ENCODE assay signal across 25 cellular contexts in the genomic region with DNA sequence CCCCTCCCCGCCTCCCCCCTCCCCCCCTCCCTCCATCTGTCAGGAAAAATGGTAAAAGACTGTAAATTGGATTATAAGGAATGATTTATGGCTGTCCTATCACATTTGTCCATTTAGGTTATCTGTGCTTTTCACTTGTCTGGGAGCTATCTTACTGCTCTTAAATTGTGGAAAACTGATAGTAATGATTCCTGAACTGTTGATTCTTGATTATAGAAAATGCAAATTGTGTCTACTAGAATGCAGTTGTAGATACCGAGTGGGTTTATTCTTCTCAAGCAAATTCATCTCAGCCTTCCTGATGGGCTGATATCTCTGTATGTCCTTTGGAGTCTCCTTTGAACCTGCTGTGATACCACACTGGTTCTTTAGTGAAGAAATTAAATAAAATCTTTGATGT. TPM values are rescaled to one million over a fixed set of nuclear protein-coding genes. Genes with fewer than 3 reads are reported as not detected.
DNase-seq lines count a peak whose midpoint lies in the region; ATAC-seq and TF ChIP-seq lines count a peak whose summit lies in the region.
"Had no signal": no experiment of that assay in that cellular context is flagged by ENCODE, and none has a peak within 500 bp of the region (broad histone marks: within the 10 kb centered on the region; RNA-seq: fewer than 3 reads in every experiment).

No MANE protein-coding gene starts in this region.

- H3K36me3 ChIP-seq in cardiac muscle cell: peaks cover 8% of the 10 kb centered on the region
- no peaks in the 10 kb centered on the region for H3K36me3 ChIP-seq in right atrium auricular region
- H3K36me3 ChIP-seq: BE2C; BLaER1 treated with 17β-estradiol and CSF1 and Interleukin-3, amounts not matched to agents 10 nM and 100 nM had no signal

- peaks cover 35% of the 10 kb centered on the region for H3K4me1 ChIP-seq in cardiac muscle cell (ENCODE audit: low read depth)
- H3K4me1 ChIP-seq in right cardiac atrium (ENCODE audit: control insufficient read depth, insufficient read depth, low read length): peaks cover 2% of the 10 kb centered on the region
- peaks cover 0 to 45% of the 10 kb centered on the region in 2 donors for H3K4me1 ChIP-seq in right atrium auricular region
- H3K4me1 ChIP-seq: A549; BE2C; BLaER1 treated with 17β-estradiol and CSF1 and Interleukin-3, amounts not matched to agents 10 nM and 100 nM had no signal

- WGBS in right cardiac atrium: 65% methylated on average over 2 of the region's 2 CpGs

- H3K9me3 ChIP-seq in cardiac muscle cell (ENCODE audit: low read depth): no peaks in the 10 kb centered on the region
- H3K9me3 ChIP-seq in right cardiac atrium (ENCODE audit: control insufficient read depth, low read length): no peaks in the 10 kb centered on the region
- no peaks in the 10 kb centered on the region for H3K9me3 ChIP-seq in right atrium auricular region
- H3K9me3 ChIP-seq: A549; BE2C; BLaER1 treated with 17β-estradiol and CSF1 and Interleukin-3, amounts not matched to agents 10 nM and 100 nM had no signal

- no peaks in the 10 kb centered on the region for H3K27me3 ChIP-seq in cardiac muscle cell
- no peaks in the 10 kb centered on the region for H3K27me3 ChIP-seq in right cardiac atrium (ENCODE audit: control insufficient read depth, insufficient read depth)
- H3K27me3 ChIP-seq in right atrium auricular region: no peaks in the 10 kb centered on the region
- H3K27me3 ChIP-seq: BLaER1 treated with 17β-estradiol and CSF1 and Interleukin-3, amounts not matched to agents 10 nM and 100 nM had no signal

- H3K4me3 ChIP-seq in cardiac muscle cell (no peak overlapping the region), right cardiac atrium (ENCODE audit: low read length) (no peak overlapping the region), right atrium auricular region (no peak overlapping the region)
- H3K4me3 ChIP-seq: A549; BLaER1 treated with 17β-estradiol and CSF1 and Interleukin-3, amounts not matched to agents 10 nM and 100 nM; GM12878; GM23248 had no signal

- H3K27ac ChIP-seq in cardiac muscle cell (peak overlapping the region; percentile 80), right cardiac atrium (ENCODE audit: low read length) (no peak overlapping the region), right atrium auricular region (peak overlapping the region; percentile 31 to 94)
- H3K27ac ChIP-seq: A549; BLaER1 treated with 17β-estradiol and CSF1 and Interleukin-3, amounts not matched to agents 10 nM and 100 nM; GM23248 had no signal

- ATAC-seq in right cardiac atrium: no peak
- ATAC-seq in Right ventricle myocardium inferior: no peak
- no peak for ATAC-seq in HG02798 (IDR thresholded peaks at IDR 0.05; ENCODE audit: poor library complexity, unreplicated experiment)
- ATAC-seq: A549, GM12878 had no signal

- intact Hi-C loops in right cardiac atrium (cut with DNase I): no loop called here
- intact Hi-C loops in Right ventricle myocardium inferior (cut with DNase I): no loop called here

- TF ChIP-seq CTCF in cardiac muscle cell (IDR thresholded peaks at IDR 0.05; ENCODE audit: low read depth, low read length): no peak
- no peak for TF ChIP-seq CTCF in right atrium auricular region (IDR thresholded peaks at IDR 0.05)

- DNase-seq in cardiac muscle cell (ENCODE audit: low read depth in 1 of 2, low spot score in 1 of 2) (no peak), right cardiac atrium (no peak), right atrium auricular region (ENCODE audit: low spot score) (no peak), Right ventricle myocardium inferior (ENCODE audit: missing footprints) (no peak), SK-N-DZ (ENCODE audit: low spot score) (peak; percentile 74), epidermal melanocyte (ENCODE audit: insufficient read length, low spot score) (no peak)
- DNase-seq: 8988T; ACHN; AML-193; BE2C; CD4-positive, alpha-beta T cell; CD8-positive, alpha-beta memory T cell; DMS 273 treated with DMSO at 0.1 percent for 48 hours; DMS79; EL; GDM1; GM23248; H7; HCEC 1CT had no signal

RNA-seq across cellular contexts. Expression of gene RYR2, which starts 12.3 kb away (rescaled TPM):
- total RNA-seq in cardiac muscle cell (87.1 and 155 TPM in 2 replicates), right cardiac atrium (100 to 1,000 TPM; 479 to 716 (median 511) TPM), right atrium auricular region (100 to 1,000 TPM; 392 to 756 TPM), Right ventricle myocardium inferior (694 TPM)
- polyA plus RNA-seq in cardiac muscle cell (29.8 and 34.4 TPM in 2 replicates), right cardiac atrium (166 TPM)
- polyA plus RNA-seq in SK-N-DZ (2014; cell fraction: cytosol; rRNA removed): 1.4 and 3.1 TPM in 2 replicates
- 3.7 and 5.1 TPM in 2 replicates for polyA plus RNA-seq in SK-N-DZ (2014; cell fraction: nucleus; rRNA removed)
- total RNA-seq: CD4-positive, alpha-beta T cell; GM12878; GM23248 had no signal
- polyA plus RNA-seq: CD14-positive monocyte, GM23248 had no signal

RNA-seq across cellular contexts. Expression of gene MT1HL1, which starts 50.1 kb away (rescaled TPM):
- total RNA-seq in cardiac muscle cell: not detected in 2 replicates
- polyA plus RNA-seq in cardiac muscle cell: not detected in 2 replicates
- not detected for total RNA-seq in right cardiac atrium
- not detected for polyA plus RNA-seq in right cardiac atrium
- total RNA-seq in right atrium auricular region: not detected
- total RNA-seq in Right ventricle myocardium inferior: not detected
- not detected in 2 replicates for polyA plus RNA-seq in SK-N-DZ (2014; cell fraction: cytosol; rRNA removed)
- not detected in 2 replicates for polyA plus RNA-seq in SK-N-DZ (2014; cell fraction: nucleus; rRNA removed)
- total RNA-seq: CD4-positive, alpha-beta T cell; CD8-positive, alpha-beta memory T cell; GM12878; GM23248; H1; H7 had no signal
- polyA plus RNA-seq: A549; CD14-positive monocyte; CD8-positive, alpha-beta memory T cell; GM12878; GM23248; H1 had no signal
